ENCODE assay signal across 9 cellular contexts in the genomic region with DNA sequence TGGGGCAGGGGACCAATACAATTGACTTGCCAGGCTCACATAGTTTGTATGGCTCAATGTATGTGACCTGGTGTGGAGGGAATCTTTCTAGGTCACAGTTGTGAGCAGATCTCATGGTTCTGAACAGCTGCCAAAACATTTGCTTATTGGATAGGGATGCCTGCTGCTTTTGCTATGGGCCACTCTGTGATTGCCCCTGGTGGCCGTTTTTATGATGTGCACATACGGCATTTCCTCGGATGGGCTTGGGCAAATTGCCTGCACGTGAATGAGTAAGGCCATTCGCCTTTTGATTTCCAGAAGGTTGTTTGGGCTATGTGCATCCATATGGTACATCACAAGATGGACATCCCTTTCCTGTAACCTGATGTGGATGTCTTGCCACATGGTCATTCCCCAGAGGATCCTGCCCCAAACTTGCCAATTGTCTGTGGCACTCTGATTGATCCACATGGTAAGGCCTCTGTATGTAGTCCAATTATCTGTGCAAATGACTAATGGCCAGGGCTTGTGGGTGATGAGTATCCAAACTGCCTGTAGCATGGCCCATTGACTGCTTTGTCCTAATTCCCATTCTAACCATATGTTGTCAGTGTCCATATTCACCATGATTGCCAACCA. TPM values are rescaled to one million over a fixed set of nuclear protein-coding genes. Genes with fewer than 3 reads are reported as not detected.
A peak's percentile ranks its signal among the peaks of the same experiment; 100 is the strongest.
DNase-seq lines count a peak whose midpoint lies in the region; ATAC-seq, FAIRE-seq and TF ChIP-seq lines count a peak whose summit lies in the region.
"Had no signal": no experiment of that assay in that cellular context is flagged by ENCODE, and none has a peak within 500 bp of the region (broad histone marks: within the 10 kb centered on the region; RNA-seq: fewer than 3 reads in every experiment).

No MANE protein-coding gene starts in this region.

- POLR2A ChIA-PET in CD4-positive, alpha-beta T cell (lab: Charles Lee) = no interaction called here

- H2AFZ ChIP-seq in SU-DHL-6 (ENCODE audit: low read depth, low read length, severe bottlenecking) = no peak overlapping the region

- H3K4me3 ChIP-seq in SU-DHL-6 (ENCODE audit: insufficient read depth, low read length, poor library complexity, severe bottlenecking) (no peak overlapping the region), upper lobe of left lung (no peak overlapping the region)

- ATAC-seq in Right ventricle myocardium superior (ENCODE audit: poor library complexity) (peak; percentile 72), upper lobe of left lung (ENCODE audit: low FRiP score in 2 of 2) (peak; percentile 35 to 48)
- ATAC-seq in CD4-positive, alpha-beta T cell (ENCODE audit: poor library complexity) = no peak

- H3K27me3 ChIP-seq in SU-DHL-6 (ENCODE audit: low read length) (no peaks in the 10 kb centered on the region), upper lobe of left lung (no peaks in the 10 kb centered on the region)
- H3K27me3 ChIP-seq in CD4-positive, alpha-beta T cell (ENCODE audit: control insufficient read depth, insufficient read depth, low read length) = no peaks in the 10 kb centered on the region

- H3K36me3 ChIP-seq in SU-DHL-6 (ENCODE audit: low read length) (no peaks in the 10 kb centered on the region), upper lobe of left lung (no peaks in the 10 kb centered on the region)

- H3K9me3 ChIP-seq in SU-DHL-6 (ENCODE audit: insufficient read depth, low read length) (no peaks in the 10 kb centered on the region), upper lobe of left lung (no peaks in the 10 kb centered on the region)
- no peaks in the 10 kb centered on the region for H3K9me3 ChIP-seq in CD4-positive, alpha-beta T cell (ENCODE audit: control insufficient read depth, low read length)

- H3K79me2 ChIP-seq in SU-DHL-6 (ENCODE audit: insufficient read depth, low read length) = no peaks in the 10 kb centered on the region

- no peaks in the 10 kb centered on the region for H3K4me1 ChIP-seq in upper lobe of left lung

- H4K20me1 ChIP-seq in SU-DHL-6 (ENCODE audit: low read depth, low read length) = no peaks in the 10 kb centered on the region

- intact Hi-C loops in Right ventricle myocardium superior (cut with DNase I) = no loop called here
- intact Hi-C loops in CD4-positive, alpha-beta T cell (cut with DNase I, micrococcal nuclease) = no loop called here

- no peak overlapping the region for H3K27ac ChIP-seq in SU-DHL-6 (ENCODE audit: low read depth, low read length)
- no peak overlapping the region for H3K27ac ChIP-seq in upper lobe of left lung
- no peak overlapping the region for H3K27ac ChIP-seq in CD4-positive, alpha-beta T cell (ENCODE audit: low read depth, low read length)

- H3K4me3 Mint-ChIP-seq in CD4-positive, alpha-beta T cell = no peak overlapping the region

- no peaks in the 10 kb centered on the region for H3K4me1 Mint-ChIP-seq in CD4-positive, alpha-beta T cell (ENCODE audit: low read depth)

- TF ChIP-seq EP300 in upper lobe of left lung (IDR thresholded peaks at IDR 0.05) = no peak

- no peak for FAIRE-seq in GM12891 (lab: Jason Lieb, UNC)

- peak; percentile 38 for DNase-seq in activated CD4-positive, alpha-beta T cell treated with anti-CD3 and anti-CD28 coated beads for 48 hours
- no peak for DNase-seq in activated CD4-positive, alpha-beta T cell treated with anti-CD3 and anti-CD28 coated beads, Interleukin-2, amount 50 U/mL, for 48 hours
- no peak for DNase-seq in Right ventricle myocardium superior
- DNase-seq in upper lobe of left lung = no peak
- DNase-seq in NCI-H1436 treated with DMSO at 0.1 percent for 48 hours (lab: John Stamatoyannopoulos, UW) = no peak
- no peak for DNase-seq in CD4-positive, alpha-beta T cell
- no peak for DNase-seq in GM12891 (ENCODE audit: insufficient read length, low spot score)
- DNase-seq: NCI-H774 had no signal

- TF ChIP-seq POLR2A in upper lobe of left lung (IDR thresholded peaks at IDR 0.05) (no peak), GM12891 (IDR thresholded peaks at IDR 0.05; ENCODE audit: low read depth, low read length) (no peak)

- peaks cover 6% of the 10 kb centered on the region for H3K27me3 Mint-ChIP-seq in CD4-positive, alpha-beta T cell

- H3K4me2 ChIP-seq in SU-DHL-6 (ENCODE audit: low read depth, low read length, poor library complexity, severe bottlenecking) = no peak overlapping the region

- CTCF ChIA-PET in CD4-positive, alpha-beta T cell (lab: Charles Lee) = no interaction called here

- no peaks in the 10 kb centered on the region for H3K36me3 Mint-ChIP-seq in CD4-positive, alpha-beta T cell (ENCODE audit: low read depth)

- H3K9ac ChIP-seq in SU-DHL-6 (ENCODE audit: low read length) = no peak overlapping the region

- H3K9me2 ChIP-seq in SU-DHL-6 (replicated peaks; ENCODE audit: insufficient read depth, low read length) = no peaks in the 10 kb centered on the region

- TF ChIP-seq CTCF in SU-DHL-6 (IDR thresholded peaks at IDR 0.05; ENCODE audit: insufficient read depth, low read length, poor library complexity, severe bottlenecking) (peak; percentile 23), upper lobe of left lung (IDR thresholded peaks at IDR 0.05) (peak in 4 of 6 experiments; percentile 20 to 52 (median 27))
- TF ChIP-seq CTCF in CD4-positive, alpha-beta T cell (IDR thresholded peaks at IDR 0.05) = no peak

- no peak overlapping the region for H3K27ac Mint-ChIP-seq in CD4-positive, alpha-beta T cell

- no peaks in the 10 kb centered on the region for H3K9me3 Mint-ChIP-seq in CD4-positive, alpha-beta T cell

- H3F3A ChIP-seq in SU-DHL-6 (ENCODE audit: insufficient read depth) = no peaks in the 10 kb centered on the region

- WGBS in upper lobe of left lung, 2 donors = 54 to 57% methylated on average over 5 of the region's 5 CpGs

TF ChIP-seq in GM12891, 5 proteins besides CTCF, POLR2A, EP300 and RAD21:
- no peak for TF ChIP-seq PAX5 (IDR thresholded peaks at IDR 0.05; ENCODE audit: insufficient read depth, low read length, severe bottlenecking)
- TF ChIP-seq TAF1 (IDR thresholded peaks at IDR 0.05; ENCODE audit: low read depth, low read length) = no peak
- TF ChIP-seq SPI1 (IDR thresholded peaks at IDR 0.05; ENCODE audit: low read depth, low read length) = no peak
- no peak for TF ChIP-seq POLR2AphosphoS5 (IDR thresholded peaks at IDR 0.05; ENCODE audit: low read depth, low read length)
- TF ChIP-seq POU2F2 (IDR thresholded peaks at IDR 0.05; ENCODE audit: low read depth, low read length) = no peak

RNA-seq across cellular contexts. Expression of gene SLC22A4, which starts 10.7 kb away (rescaled TPM):
- total RNA-seq in Right ventricle myocardium superior (1.6 TPM), upper lobe of left lung (10 to 100 TPM in 2 of 6 donors, 1 to 10 TPM in 4; 3.9 to 17.8 (median 8.1) TPM)
- under 1 TPM; 0.16 to 0.22 TPM for total RNA-seq in CD4-positive, alpha-beta T cell
- polyA plus RNA-seq in GM12891 (2012; ENCODE audit: low read depth, missing spikeins) = not detected

RNA-seq across cellular contexts. Expression of gene PDLIM4, which starts 26.0 kb away (rescaled TPM):
- total RNA-seq in Right ventricle myocardium superior = 5.2 TPM
- 10 to 100 TPM in 4 of 6 donors, 1 to 10 TPM in 2; 3.3 to 14.2 (median 10.6) TPM for total RNA-seq in upper lobe of left lung
- total RNA-seq in CD4-positive, alpha-beta T cell = not detected
- 0.74 TPM for polyA plus RNA-seq in GM12891 (2012; ENCODE audit: low read depth, missing spikeins)

RNA-seq across cellular contexts. Expression of gene P4HA2, which starts 55.9 kb away (rescaled TPM):
- total RNA-seq in Right ventricle myocardium superior (77.2 TPM), upper lobe of left lung (10 to 100 TPM; 37.7 to 85.2 (median 57.5) TPM)
- not detected for total RNA-seq in CD4-positive, alpha-beta T cell
- 17.0 TPM for polyA plus RNA-seq in GM12891 (2012; ENCODE audit: low read depth, missing spikeins)

Comparison
In these comparisons a context has a peak if more than half of its experiments do, and no peak if none do; other contexts are left out.
1. RNA of gene P4HA2, which starts 55.9 kb away (total RNA-seq): 77.2 TPM in Right ventricle myocardium superior (single experiment) and 37.7 to 85.2 TPM in upper lobe of left lung; not detected in CD4-positive, alpha-beta T cell; every median in the first group is over 10 times any median in the second.